Comparison of ENCODE assay signal across 17 cellular contexts in genomic region chr7:30913821-30914515, GRCh38. TPM values are rescaled to one million over a fixed set of nuclear protein-coding genes. Genes with fewer than 3 reads are reported as not detected.
DNase-seq lines count a peak whose midpoint lies in the region; ATAC-seq, FAIRE-seq and TF ChIP-seq lines count a peak whose summit lies in the region.
"Had no signal": no experiment of that assay in that cellular context is flagged by ENCODE, and none has a peak within 500 bp of the region (broad histone marks: within the 10 kb centered on the region; RNA-seq: fewer than 3 reads in every experiment).

No MANE protein-coding gene starts in this region.

- peak overlapping the region; percentile 57 for H3K4me2 ChIP-seq in astrocyte (ENCODE audit: low read length)
- H3K4me2 ChIP-seq: A549 had no signal

- peaks cover 29% of the 10 kb centered on the region for H3K27me3 Mint-ChIP-seq in astrocyte (ENCODE audit: low read depth, unreplicated experiment)
- H3K27me3 Mint-ChIP-seq: activated CD8-positive, alpha-beta memory T cell treated with anti-CD3 and anti-CD28 coated beads, Interleukin-2, amount 10 ng/mL, durations not matched to agents 7 days and 5 days; stimulated activated naive CD8-positive, alpha-beta T cell treated with anti-CD3 and anti-CD28 coated beads, Interleukin-15, Interleukin-2, amounts not matched to agents 100 ng/mL and 50 ng/mL, for 24 hours had no signal

- TF ChIP-seq POLR2A in gastrocnemius medialis (IDR thresholded peaks at IDR 0.05), result no peak

- no peak overlapping the region for H2AFZ ChIP-seq in ACC112 (ENCODE audit: low read length, unreplicated experiment)
- H2AFZ ChIP-seq in astrocyte (ENCODE audit: low read depth, low read length), result no peak overlapping the region

- no peak for FAIRE-seq in astrocyte (lab: Jason Lieb, UNC)
- FAIRE-seq: A549 had no signal

- no peak overlapping the region for H3K9ac ChIP-seq in astrocyte (ENCODE audit: low read length)

- no peaks in the 10 kb centered on the region for H3K36me3 Mint-ChIP-seq in astrocyte (ENCODE audit: low read depth, unreplicated experiment)
- H3K36me3 Mint-ChIP-seq: activated CD8-positive, alpha-beta memory T cell treated with anti-CD3 and anti-CD28 coated beads, Interleukin-2, amount 10 ng/mL, durations not matched to agents 7 days and 5 days had no signal

- H3K4me3 Mint-ChIP-seq in astrocyte (ENCODE audit: unreplicated experiment), result no peak overlapping the region
- H3K4me3 Mint-ChIP-seq: activated CD8-positive, alpha-beta memory T cell treated with anti-CD3 and anti-CD28 coated beads, Interleukin-2, amount 10 ng/mL, durations not matched to agents 7 days and 5 days; activated naive CD4-positive, alpha-beta T cell treated with anti-CD3 and anti-CD28 coated beads for 36 hours; stimulated activated naive CD8-positive, alpha-beta T cell treated with anti-CD3 and anti-CD28 coated beads, Interleukin-15, Interleukin-2, amounts not matched to agents 100 ng/mL and 50 ng/mL, for 24 hours had no signal

- intact Hi-C loops in right cardiac atrium (cut with DNase I) (no loop called here), gastrocnemius medialis (cut with DNase I; ENCODE audit: low total_unique reads) (no loop called here)

- H3K9me3 ChIP-seq in astrocyte (ENCODE audit: insufficient read depth, low read depth, low read length), result no peaks in the 10 kb centered on the region
- H3K9me3 ChIP-seq in right cardiac atrium (ENCODE audit: control insufficient read depth, low read length), result no peaks in the 10 kb centered on the region
- H3K9me3 ChIP-seq in gastrocnemius medialis, result no peaks in the 10 kb centered on the region
- H3K9me3 ChIP-seq: A549 had no signal

- peaks cover 2% of the 10 kb centered on the region for H3K9me3 Mint-ChIP-seq in astrocyte (ENCODE audit: unreplicated experiment)
- H3K9me3 Mint-ChIP-seq: activated naive CD4-positive, alpha-beta T cell treated with anti-CD3 and anti-CD28 coated beads for 36 hours; stimulated activated naive CD8-positive, alpha-beta T cell treated with anti-CD3 and anti-CD28 coated beads, Interleukin-15, Interleukin-2, amounts not matched to agents 100 ng/mL and 50 ng/mL, for 24 hours had no signal

- no peaks in the 10 kb centered on the region for H3K36me3 ChIP-seq in ACC112 (ENCODE audit: insufficient read depth, low read length)
- H3K36me3 ChIP-seq in astrocyte (ENCODE audit: insufficient read depth, low read length), result no peaks in the 10 kb centered on the region
- H3K36me3 ChIP-seq in gastrocnemius medialis, result no peaks in the 10 kb centered on the region

- peak in 1 of 2 donors; percentile 1 for ATAC-seq in right cardiac atrium
- ATAC-seq in gastrocnemius medialis, result no peak
- ATAC-seq in HG02763 (IDR thresholded peaks at IDR 0.05; ENCODE audit: unreplicated experiment), result no peak
- ATAC-seq: activated CD8-positive, alpha-beta memory T cell treated with anti-CD3 and anti-CD28 coated beads, Interleukin-2, amount 10 ng/mL, durations not matched to agents 7 days and 5 days had no signal

- peaks cover 26% of the 10 kb centered on the region for H3K4me1 ChIP-seq in ACC112 (ENCODE audit: control insufficient read depth, insufficient read depth, low read length, unreplicated experiment)
- peaks cover 11% of the 10 kb centered on the region for H3K4me1 ChIP-seq in astrocyte (ENCODE audit: insufficient read depth, low read length)
- peaks cover 28% of the 10 kb centered on the region for H3K4me1 ChIP-seq in right cardiac atrium (ENCODE audit: control insufficient read depth, insufficient read depth, low read length)
- H3K4me1 ChIP-seq in gastrocnemius medialis, result peaks cover 4 to 9% of the 10 kb centered on the region in 2 donors

- H3K4me1 Mint-ChIP-seq in astrocyte (ENCODE audit: low read depth, unreplicated experiment), result peaks cover 17% of the 10 kb centered on the region
- H3K4me1 Mint-ChIP-seq: activated CD8-positive, alpha-beta memory T cell treated with anti-CD3 and anti-CD28 coated beads, Interleukin-2, amount 10 ng/mL, durations not matched to agents 7 days and 5 days had no signal

- no peak for DNase-seq in astrocyte (ENCODE audit: low read depth)
- peak in 2 of 3 donors; percentile 55 for DNase-seq in right cardiac atrium
- DNase-seq in gastrocnemius medialis, result no peak
- DNase-seq in hepatic stellate cell (ENCODE audit: low spot score), result no peak
- no peak for DNase-seq in activated CD8-positive, alpha-beta memory T cell treated with anti-CD3 and anti-CD28 coated beads for 24 hours
- no peak for DNase-seq in stimulated activated CD4-positive, alpha-beta T cell treated with anti-CD3 and anti-CD28 coated beads, Interleukin-4, amount 100 ng/mL, for 4 hours
- DNase-seq: activated CD8-positive, alpha-beta memory T cell treated with anti-CD3 and anti-CD28 coated beads, Interleukin-2, amount 10 ng/mL, durations not matched to agents 7 days and 5 days; NCI-H2029; NCI-H774; SIG-M5 had no signal

- H3K4me3 ChIP-seq in ACC112 (ENCODE audit: low read depth, low read length) (no peak overlapping the region), astrocyte (ENCODE audit: insufficient read depth, low read depth, low read length) (no peak overlapping the region), right cardiac atrium (ENCODE audit: low read length) (peak overlapping the region; percentile 29), gastrocnemius medialis (peak overlapping the region; percentile 33 to 49 (median 42))
- H3K4me3 ChIP-seq: A549 had no signal

- in situ Hi-C loops in gastrocnemius medialis (cut with MboI; ENCODE audit: low sequenced_read_pairs in 4 of 4), result no loop called here

- no peaks in the 10 kb centered on the region for H4K20me1 ChIP-seq in astrocyte (ENCODE audit: insufficient read depth, low read length)

- WGBS in right cardiac atrium, result 64% methylated on average over 16 of the region's 16 CpGs

- no peaks in the 10 kb centered on the region for H3K79me2 ChIP-seq in ACC112 (ENCODE audit: control insufficient read depth, insufficient read depth, low read length, unreplicated experiment)
- H3K79me2 ChIP-seq in astrocyte (ENCODE audit: insufficient read depth, low read length), result no peaks in the 10 kb centered on the region

- H3K27ac ChIP-seq in ACC112 (ENCODE audit: low read depth, low read length) (peak overlapping the region; percentile 77), astrocyte (ENCODE audit: low read depth, low read length) (no peak overlapping the region), right cardiac atrium (ENCODE audit: low read length) (peak overlapping the region; percentile 86), gastrocnemius medialis (peak overlapping the region; percentile 41 to 73 (median 61))
- H3K27ac ChIP-seq: A549 had no signal

- TF ChIP-seq CTCF in astrocyte (IDR thresholded peaks at IDR 0.05; ENCODE audit: insufficient read depth, low read depth, low read length), result no peak
- no peak for TF ChIP-seq CTCF in gastrocnemius medialis (IDR thresholded peaks at IDR 0.05 in 4 of 5, conservative IDR thresholded peaks at IDR 0.05 in 1 of 5)

- no peaks in the 10 kb centered on the region for H3K27me3 ChIP-seq in ACC112 (ENCODE audit: insufficient read depth, low read length)
- no peaks in the 10 kb centered on the region for H3K27me3 ChIP-seq in astrocyte (ENCODE audit: insufficient read depth, low read length)
- H3K27me3 ChIP-seq in right cardiac atrium (ENCODE audit: control insufficient read depth, insufficient read depth), result no peaks in the 10 kb centered on the region
- H3K27me3 ChIP-seq in gastrocnemius medialis, result no peaks in the 10 kb centered on the region

- H3K27ac Mint-ChIP-seq in astrocyte (ENCODE audit: unreplicated experiment), result peak overlapping the region; percentile 58
- H3K27ac Mint-ChIP-seq: activated naive CD4-positive, alpha-beta T cell treated with anti-CD3 and anti-CD28 coated beads for 36 hours; stimulated activated naive CD8-positive, alpha-beta T cell treated with anti-CD3 and anti-CD28 coated beads, Interleukin-15, Interleukin-2, amounts not matched to agents 100 ng/mL and 50 ng/mL, for 24 hours had no signal

RNA-seq across cellular contexts. Expression of gene AQP1, which starts 2.3 kb away (rescaled TPM):
- 6.7 and 10.0 TPM in 2 replicates for total RNA-seq in astrocyte
- total RNA-seq in right cardiac atrium, result 100 to 1,000 TPM; 187 to 254 (median 222) TPM
- polyA plus RNA-seq in right cardiac atrium, result 216 TPM
- total RNA-seq in gastrocnemius medialis, result 100 to 1,000 TPM in 3 of 4 donors, 10 to 100 TPM in 1; 81.9 to 149 (median 113) TPM

RNA-seq across cellular contexts. Expression of gene GHRHR, which starts 49.8 kb away (rescaled TPM):
- total RNA-seq in astrocyte, result not detected in 2 replicates
- not detected for total RNA-seq in right cardiac atrium
- polyA plus RNA-seq in right cardiac atrium, result not detected
- total RNA-seq in gastrocnemius medialis, result not detected
- total RNA-seq: activated CD8-positive, alpha-beta memory T cell treated with anti-CD3 and anti-CD28 coated beads, Interleukin-2, amount 10 ng/mL, durations not matched to agents 7 days and 5 days; activated naive CD4-positive, alpha-beta T cell treated with anti-CD3 and anti-CD28 coated beads for 36 hours; H4; renal cortical epithelial cell had no signal
- polyA plus RNA-seq: A549 had no signal

Comparison
In these comparisons a context has a peak if more than half of its experiments do, and no peak if none do; other contexts are left out.
1. H3K4me3 ChIP-seq: peak in right cardiac atrium (single experiment) and gastrocnemius medialis (4 of 4); none in ACC112 (single experiment) and astrocyte (single experiment).
2. DNase-seq: peak in right cardiac atrium (2 of 3); none in astrocyte (single experiment), gastrocnemius medialis (0 of 2), hepatic stellate cell (single experiment), activated CD8-positive, alpha-beta memory T cell treated with anti-CD3 and anti-CD28 coated beads for 24 hours (single experiment) and stimulated activated CD4-positive, alpha-beta T cell treated with anti-CD3 and anti-CD28 coated beads, Interleukin-4, amount 100 ng/mL, for 4 hours (0 of 2).